Comparison of ENCODE assay signal across 8 cellular contexts in the genomic region with DNA sequence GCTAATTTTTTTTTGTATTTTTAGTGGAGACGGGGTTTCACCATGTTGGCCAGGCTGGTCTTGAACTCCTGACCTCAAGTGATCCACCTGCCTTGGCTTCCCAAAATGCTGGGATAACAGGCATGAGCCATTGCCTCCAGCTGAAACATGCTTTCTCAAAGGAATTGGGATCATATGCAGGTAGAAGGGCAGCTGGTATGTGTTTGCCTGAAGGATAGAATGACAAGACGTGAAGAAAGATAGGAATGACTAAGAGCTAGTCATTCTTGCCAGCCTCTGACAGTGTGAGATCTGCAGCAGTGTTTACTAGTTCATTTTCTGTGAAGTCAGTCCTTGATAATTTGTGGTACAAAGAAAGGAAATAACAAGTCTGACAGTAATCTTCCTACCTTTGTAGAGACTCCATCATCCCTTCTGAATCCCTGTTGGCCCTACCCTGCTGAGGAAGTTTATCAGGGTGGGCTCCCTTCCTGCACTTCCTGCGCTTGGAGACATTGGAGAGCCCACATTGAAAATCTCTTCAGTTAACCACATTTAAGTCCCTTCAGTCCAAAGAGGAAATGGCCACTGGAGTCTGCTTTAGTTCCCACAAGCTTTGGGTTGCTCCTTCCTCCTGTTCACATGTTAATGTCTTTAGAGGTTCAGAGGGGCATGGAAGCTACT. TPM values are rescaled to one million over a fixed set of nuclear protein-coding genes. Genes with fewer than 3 reads are reported as not detected.
A peak's percentile ranks its signal among the peaks of the same experiment; 100 is the strongest.
DNase-seq lines count a peak whose midpoint lies in the region; ATAC-seq and TF ChIP-seq lines count a peak whose summit lies in the region.

No MANE protein-coding gene starts in this region.

- H3K4me1 ChIP-seq in PC-9 (replicated peaks; ENCODE audit: insufficient read depth) = peaks cover 43% of the 10 kb centered on the region
- H3K4me1 ChIP-seq in muscle layer of duodenum (ENCODE audit: control insufficient read depth in 1 of 2, insufficient read depth in 2 of 2, low read length in 2 of 2) = peaks cover 29 to 44% of the 10 kb centered on the region in 2 donors

- TF ChIP-seq CTCF in PC-9 (conservative IDR thresholded peaks at IDR 0.05) = no peak

- H3K4me2 ChIP-seq in PC-9 = peak overlapping the region; percentile 10; the same call in 1 of the 2 replicates

- ATAC-seq in GM21529 (IDR thresholded peaks at IDR 0.05; ENCODE audit: unreplicated experiment) = peak; percentile 25

- no peak overlapping the region for H3K4me3 ChIP-seq in PC-9
- peak overlapping the region in 1 of 2 donors; percentile 24 for H3K4me3 ChIP-seq in muscle layer of duodenum (ENCODE audit: low read depth in 1 of 2, low read length in 2 of 2)

- H3K36me3 ChIP-seq in PC-9 (ENCODE audit: low read depth) (no peaks in the 10 kb centered on the region), muscle layer of duodenum (ENCODE audit: control insufficient read depth in 1 of 2, insufficient read depth in 2 of 2, low read length in 2 of 2) (peaks cover 15 to 17% of the 10 kb centered on the region in 2 donors)

- H4K20me1 ChIP-seq in PC-9 (ENCODE audit: insufficient read depth) = no peaks in the 10 kb centered on the region

- H3K9me2 ChIP-seq in PC-9 (ENCODE audit: insufficient read depth) = no peaks in the 10 kb centered on the region

- peaks cover 9% of the 10 kb centered on the region; the same call in 1 of the 2 replicates for H3F3A ChIP-seq in PC-9 (ENCODE audit: insufficient read depth, low read depth)

- BruUV-seq in PC-9 (replicated peaks; lab: Mats Ljungman, UMichigan) = no TSS peak

- peak overlapping the region; percentile 63 for H3K27ac ChIP-seq in PC-9
- peak overlapping the region; percentile 76 for H3K27ac ChIP-seq in muscle layer of duodenum (ENCODE audit: low read length)

- peaks cover 39% of the 10 kb centered on the region for H3K79me2 ChIP-seq in PC-9 (ENCODE audit: low read depth)

- H3K9me3 ChIP-seq in PC-9 (ENCODE audit: insufficient read depth, low read depth) (no peaks in the 10 kb centered on the region), muscle layer of duodenum (ENCODE audit: control insufficient read depth in 1 of 2, low read length in 2 of 2) (no peaks in the 10 kb centered on the region)

- H3K27me3 ChIP-seq in PC-9 (ENCODE audit: insufficient read depth, low read depth) (no peaks in the 10 kb centered on the region), muscle layer of duodenum (ENCODE audit: low read depth, low read length) (no peaks in the 10 kb centered on the region)

- DNase-seq in PC-9 (peak in 1 of 2 experiments; percentile 81), SHP77 treated with DMSO at 0.1 percent for 48 hours (lab: John Stamatoyannopoulos, UW) (no peak), occipital lobe (lab: John Stamatoyannopoulos, UW) (no peak), NCI-H1694 (lab: John Stamatoyannopoulos, UW) (no peak), LoVo (ENCODE audit: low spot score) (no peak)
- peak; percentile 57 for DNase-seq in central memory CD4-positive, alpha-beta T cell

- CTCF ChIA-PET in PC-9 (lab: Charles Lee) = interaction anchor here (1.2 kb wide), 1 partner anchor 18 kb away, joined by 6 read pairs; no protein-coding TSS in a partner anchor

- no peak overlapping the region for H2AFZ ChIP-seq in PC-9

- POLR2A ChIA-PET in PC-9 (lab: Charles Lee; ENCODE audit: unreplicated experiment) = interaction anchor here (0.6 to 0.8 kb wide), 3 partner anchors 17 to 28 kb away, joined by 3 to 4 read pairs (median 4); no protein-coding TSS in a partner anchor

- intact Hi-C loops in PC-9 (cut with micrococcal nuclease; ENCODE audit: unreplicated experiment) = no loop called here

RNA-seq across cellular contexts. Expression of a gene that starts 14.7 kb away (rescaled TPM):
- total RNA-seq in PC-9 (2021) (75.4 and 99.1 TPM in 2 replicates), occipital lobe (35.1 TPM)

RNA-seq across cellular contexts. Expression of a gene that starts 52.3 kb away (rescaled TPM):
- total RNA-seq in PC-9 (2021) (15.2 and 16.9 TPM in 2 replicates), occipital lobe (2.0 TPM)

RNA-seq across cellular contexts. Expression of a gene that starts 58.9 kb away (rescaled TPM):
- total RNA-seq in PC-9 (2021) (93.1 and 96.7 TPM in 2 replicates), occipital lobe (39.8 TPM)

RNA-seq across cellular contexts. Expression of a gene that starts 59.2 kb away (rescaled TPM):
- total RNA-seq in PC-9 (2021) (8.8 and 10.7 TPM in 2 replicates), occipital lobe (54.4 TPM)
